ENCODE assay signal across 8 cellular contexts in genomic region chr16:66880288-66881013, GRCh38. TPM values are rescaled to one million over a fixed set of nuclear protein-coding genes. Genes with fewer than 3 reads are reported as not detected.
A peak's percentile ranks its signal among the peaks of the same experiment; 100 is the strongest.
DNase-seq lines count a peak whose midpoint lies in the region; ATAC-seq and TF ChIP-seq lines count a peak whose summit lies in the region.

PDP2 (plus strand) TSS chr16:66880515; CDS start chr16:66884285, 3,770 bp downstream.

- H3K4me1 Mint-ChIP-seq in activated CD4-positive, alpha-beta T cell treated with anti-CD3 and anti-CD28 coated beads for 36 hours, result peaks cover 48% of the 10 kb centered on the region

- TF ChIP-seq CTCF in choroid plexus epithelial cell (conservative IDR thresholded peaks at IDR 0.05; ENCODE audit: low read depth, low read length), result no peak

- CTCF ChIA-PET in activated CD4-positive, alpha-beta T cell treated with anti-CD3 and anti-CD28 coated beads for 36 hours (lab: Charles Lee), result interaction anchor here (0.6 to 6.6 kb wide), 9 partner anchors 9 to 49 kb away, joined by 3 to 37 read pairs (median 4); partner anchors contain the start of genes CA7 and NAE1

- TF ChIP-seq POLR2A in GM19099 (IDR thresholded peaks at IDR 0.05; ENCODE audit: extremely low read depth, insufficient read length, low read depth), result peak; percentile 73

- peaks cover 4% of the 10 kb centered on the region for H3K9me3 Mint-ChIP-seq in activated CD4-positive, alpha-beta T cell treated with anti-CD3 and anti-CD28 coated beads for 36 hours (ENCODE audit: low read depth)

- H3K27me3 Mint-ChIP-seq in activated CD4-positive, alpha-beta T cell treated with anti-CD3 and anti-CD28 coated beads for 36 hours, result no peaks in the 10 kb centered on the region

- DNase-seq in Ammon's horn (ENCODE audit: low spot score) (peak; percentile 96), NCI-H446 treated with DMSO at 0.1 percent for 48 hours (lab: John Stamatoyannopoulos, UW) (peak; percentile 81), choroid plexus epithelial cell (ENCODE audit: low read depth) (peak; percentile 96), kidney glomerular epithelial cell (lab: John Stamatoyannopoulos, UW) (peak; percentile 84)
- peak; percentile 95 for DNase-seq in activated CD4-positive, alpha-beta T cell treated with anti-CD3 and anti-CD28 coated beads for 36 hours
- DNase-seq in stimulated activated CD4-positive, alpha-beta T cell treated with anti-CD3 and anti-CD28 coated beads, Interleukin-15, amount 100 ng/mL, for 48 hours (ENCODE audit: low read depth in 2 of 2), result peak; percentile 87 to 91

- POLR2A ChIA-PET in activated CD4-positive, alpha-beta T cell treated with anti-CD3 and anti-CD28 coated beads for 36 hours (lab: Charles Lee), result interaction anchor here (0.6 kb wide), 2 partner anchors 10 to 28 kb away, joined by 4 read pairs; no protein-coding TSS in a partner anchor

- peak within 1 kb of the TSS; percentile 96 for H3K27ac Mint-ChIP-seq in activated CD4-positive, alpha-beta T cell treated with anti-CD3 and anti-CD28 coated beads for 36 hours

- ATAC-seq in HG03378 (IDR thresholded peaks at IDR 0.05; ENCODE audit: unreplicated experiment), result peak; percentile 91
- peak; percentile 90 for ATAC-seq in activated CD4-positive, alpha-beta T cell treated with anti-CD3 and anti-CD28 coated beads for 36 hours

- H3K36me3 Mint-ChIP-seq in activated CD4-positive, alpha-beta T cell treated with anti-CD3 and anti-CD28 coated beads for 36 hours (ENCODE audit: low read depth), result peaks cover 17% of the 10 kb centered on the region

- intact Hi-C loops in activated CD4-positive, alpha-beta T cell treated with anti-CD3 and anti-CD28 coated beads for 36 hours (cut with DNase I, micrococcal nuclease), result loop anchor here in 1 of 2 experiments (2.0 kb wide), 2 partner anchors 54 to 130 kb away; partner anchors contain the start of genes CES2, CIAO2B and DYNC1LI2

- H3K4me3 ChIP-seq in choroid plexus epithelial cell (ENCODE audit: low read depth, low read length), result peak within 1 kb of the TSS; percentile 97

- H3K4me3 Mint-ChIP-seq in activated CD4-positive, alpha-beta T cell treated with anti-CD3 and anti-CD28 coated beads for 36 hours, result peak within 1 kb of the TSS; percentile 90

RNA-seq across cellular contexts. Expression of gene PDP2, which starts in this region (rescaled TPM):
- total RNA-seq in activated CD4-positive, alpha-beta T cell treated with anti-CD3 and anti-CD28 coated beads for 36 hours, result 10 to 100 TPM; 27.8 to 36.6 TPM

Comparison
In these comparisons a context has a peak if more than half of its experiments do, and no peak if none do; other contexts are left out.
1. Peak in every context shown above with its lines: DNase-seq, ATAC-seq and H3K4me3 ChIP-seq.